ENCODE assay signal across 9 cellular contexts in the genomic region with DNA sequence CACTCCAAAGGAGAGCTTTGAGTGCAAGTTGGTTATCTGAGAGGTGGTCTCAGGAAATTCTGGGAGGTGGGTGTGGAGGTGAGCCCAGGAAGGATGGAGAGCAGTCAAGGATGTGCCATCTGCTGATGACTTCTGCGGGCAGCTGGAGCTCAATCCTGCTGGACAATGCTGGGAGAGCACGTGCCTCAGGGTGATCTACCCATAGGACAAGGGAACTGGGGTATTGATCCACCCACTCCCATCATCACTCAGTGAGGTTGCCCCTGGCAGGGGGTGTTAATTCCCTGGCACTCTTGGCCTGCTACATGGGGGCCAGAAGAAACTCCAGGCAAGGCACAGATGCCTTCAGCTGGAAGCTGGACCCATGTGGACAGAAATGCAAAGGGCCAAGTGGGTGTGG. TPM values are rescaled to one million over a fixed set of nuclear protein-coding genes. Genes with fewer than 3 reads are reported as not detected.
DNase-seq lines count a peak whose midpoint lies in the region; ATAC-seq and TF ChIP-seq lines count a peak whose summit lies in the region.
"Had no signal": no experiment of that assay in that cellular context is flagged by ENCODE, and none has a peak within 500 bp of the region (broad histone marks: within the 10 kb centered on the region; RNA-seq: fewer than 3 reads in every experiment).

No MANE protein-coding gene starts in this region.

- CTCF ChIA-PET in activated naive CD4-positive, alpha-beta T cell treated with anti-CD3 and anti-CD28 coated beads, Interleukin-2, amount 10 ng/mL, durations not matched to agents 7 days and 5 days (lab: Charles Lee), result interaction anchor here (0.9 to 2.6 kb wide), 7 partner anchors 8 to 553 kb away, joined by 3 to 13 read pairs (median 3); a partner anchor contains a TSS

- H3K27ac Mint-ChIP-seq in activated naive CD4-positive, alpha-beta T cell treated with anti-CD3 and anti-CD28 coated beads, Interleukin-2, amount 10 ng/mL, durations not matched to agents 7 days and 5 days, result peak overlapping the region; percentile 97
- no peak overlapping the region for H3K27ac Mint-ChIP-seq in activated naive CD4-positive, alpha-beta T cell treated with anti-CD3 and anti-CD28 coated beads, Interleukin-2, amount 50 U/mL, for 72 hours
- H3K27ac Mint-ChIP-seq in activated naive CD8-positive, alpha-beta T cell treated with anti-CD3 and anti-CD28 coated beads, Interleukin-2, amount 10 ng/mL, durations not matched to agents 7 days and 5 days, result peak overlapping the region; percentile 100

- 85 to 88% methylated on average over 2 of the region's 2 CpGs for WGBS in thyroid gland, 2 donors

- H3K36me3 ChIP-seq in muscle layer of duodenum (ENCODE audit: control insufficient read depth in 1 of 2, insufficient read depth in 2 of 2, low read length in 2 of 2), result no peaks in the 10 kb centered on the region
- no peaks in the 10 kb centered on the region for H3K36me3 ChIP-seq in thyroid gland

- no peak for ATAC-seq in activated naive CD4-positive, alpha-beta T cell treated with anti-CD3 and anti-CD28 coated beads, Interleukin-2, amount 50 U/mL, for 72 hours
- ATAC-seq in activated naive CD8-positive, alpha-beta T cell treated with anti-CD3 and anti-CD28 coated beads, Interleukin-2, amount 10 ng/mL, durations not matched to agents 7 days and 5 days (ENCODE audit: low read depth), result no peak
- ATAC-seq in HG02610 (IDR thresholded peaks at IDR 0.05; ENCODE audit: unreplicated experiment), result no peak

- peaks cover 81% of the 10 kb centered on the region for H3K4me1 Mint-ChIP-seq in activated naive CD4-positive, alpha-beta T cell treated with anti-CD3 and anti-CD28 coated beads, Interleukin-2, amount 10 ng/mL, durations not matched to agents 7 days and 5 days
- peaks cover 37% of the 10 kb centered on the region for H3K4me1 Mint-ChIP-seq in activated naive CD8-positive, alpha-beta T cell treated with anti-CD3 and anti-CD28 coated beads, Interleukin-2, amount 10 ng/mL, durations not matched to agents 7 days and 5 days

- peak overlapping the region; percentile 62 for H3K27ac ChIP-seq in muscle layer of duodenum (ENCODE audit: low read length)
- peak overlapping the region; percentile 21 to 56 (median 44) for H3K27ac ChIP-seq in thyroid gland

- TF ChIP-seq POLR2A in thyroid gland (IDR thresholded peaks at IDR 0.05), result no peak

- no peak overlapping the region for H3K4me3 Mint-ChIP-seq in activated naive CD4-positive, alpha-beta T cell treated with anti-CD3 and anti-CD28 coated beads, Interleukin-2, amount 10 ng/mL, durations not matched to agents 7 days and 5 days
- H3K4me3 Mint-ChIP-seq in activated naive CD8-positive, alpha-beta T cell treated with anti-CD3 and anti-CD28 coated beads, Interleukin-2, amount 10 ng/mL, durations not matched to agents 7 days and 5 days, result peak overlapping the region; percentile 42

- peaks cover 28% of the 10 kb centered on the region for H3K9me3 Mint-ChIP-seq in activated naive CD4-positive, alpha-beta T cell treated with anti-CD3 and anti-CD28 coated beads, Interleukin-2, amount 10 ng/mL, durations not matched to agents 7 days and 5 days
- peaks cover 11 to 30% of the 10 kb centered on the region in 2 donors for H3K9me3 Mint-ChIP-seq in activated naive CD4-positive, alpha-beta T cell treated with anti-CD3 and anti-CD28 coated beads, Interleukin-2, amount 50 U/mL, for 72 hours
- H3K9me3 Mint-ChIP-seq in activated naive CD8-positive, alpha-beta T cell treated with anti-CD3 and anti-CD28 coated beads, Interleukin-2, amount 10 ng/mL, durations not matched to agents 7 days and 5 days, result peaks cover 19% of the 10 kb centered on the region

- H3K4me1 ChIP-seq in muscle layer of duodenum (ENCODE audit: control insufficient read depth in 1 of 2, insufficient read depth in 2 of 2, low read length in 2 of 2) (peaks cover 5 to 9% of the 10 kb centered on the region in 2 donors), thyroid gland (no peaks in the 10 kb centered on the region)

- no peak for TF ChIP-seq CTCF in thyroid gland (IDR thresholded peaks at IDR 0.05)

- peaks cover 52% of the 10 kb centered on the region for H3K27me3 Mint-ChIP-seq in activated naive CD4-positive, alpha-beta T cell treated with anti-CD3 and anti-CD28 coated beads, Interleukin-2, amount 10 ng/mL, durations not matched to agents 7 days and 5 days
- peaks cover 13% of the 10 kb centered on the region for H3K27me3 Mint-ChIP-seq in activated naive CD8-positive, alpha-beta T cell treated with anti-CD3 and anti-CD28 coated beads, Interleukin-2, amount 10 ng/mL, durations not matched to agents 7 days and 5 days

- no peak for DNase-seq in activated naive CD4-positive, alpha-beta T cell treated with anti-CD3 and anti-CD28 coated beads, Interleukin-2, amount 10 ng/mL, durations not matched to agents 7 days and 5 days
- DNase-seq in activated naive CD4-positive, alpha-beta T cell treated with anti-CD3 and anti-CD28 coated beads, Interleukin-2, amount 50 U/mL, for 72 hours (ENCODE audit: low spot score in 2 of 2), result no peak
- no peak for DNase-seq in activated naive CD8-positive, alpha-beta T cell treated with anti-CD3 and anti-CD28 coated beads, Interleukin-2, amount 10 ng/mL, durations not matched to agents 7 days and 5 days
- no peak for DNase-seq in thyroid gland
- DNase-seq in NOMO-1 treated with DMSO at 0.1 percent for 48 hours (lab: John Stamatoyannopoulos, UW; ENCODE audit: unreplicated experiment), result no peak
- no peak for DNase-seq in kidney glomerular epithelial cell (lab: John Stamatoyannopoulos, UW)
- DNase-seq: NCI-H1694 had no signal

- H3K36me3 Mint-ChIP-seq in activated naive CD4-positive, alpha-beta T cell treated with anti-CD3 and anti-CD28 coated beads, Interleukin-2, amount 10 ng/mL, durations not matched to agents 7 days and 5 days, result peaks cover 39% of the 10 kb centered on the region
- peaks cover 32 to 45% of the 10 kb centered on the region in 2 donors for H3K36me3 Mint-ChIP-seq in activated naive CD4-positive, alpha-beta T cell treated with anti-CD3 and anti-CD28 coated beads, Interleukin-2, amount 50 U/mL, for 72 hours
- H3K36me3 Mint-ChIP-seq in activated naive CD8-positive, alpha-beta T cell treated with anti-CD3 and anti-CD28 coated beads, Interleukin-2, amount 10 ng/mL, durations not matched to agents 7 days and 5 days, result peaks cover 30% of the 10 kb centered on the region

- H3K9me3 ChIP-seq in muscle layer of duodenum (ENCODE audit: control insufficient read depth in 1 of 2, low read length in 2 of 2) (peaks cover 0 to 8% of the 10 kb centered on the region in 2 donors), thyroid gland (no peaks in the 10 kb centered on the region)

- intact Hi-C loops in thyroid gland (cut with DNase I), result no loop called here

- POLR2A ChIA-PET in activated naive CD8-positive, alpha-beta T cell treated with anti-CD3 and anti-CD28 coated beads, Interleukin-2, amount 10 ng/mL, durations not matched to agents 7 days and 5 days (lab: Charles Lee), result interaction anchor here (0.7 to 3.9 kb wide), 3 partner anchors 8 to 339 kb away, joined by 4 to 103 read pairs (median 5); a partner anchor contains a TSS

- no peak overlapping the region for H3K4me3 ChIP-seq in muscle layer of duodenum (ENCODE audit: low read depth in 1 of 2, low read length in 2 of 2)
- H3K4me3 ChIP-seq in thyroid gland (replicated peaks in 1 of 3), result no peak overlapping the region

- H3K27me3 ChIP-seq in muscle layer of duodenum (ENCODE audit: low read depth, low read length), result no peaks in the 10 kb centered on the region
- no peaks in the 10 kb centered on the region for H3K27me3 ChIP-seq in thyroid gland

RNA-seq across cellular contexts. Expression of a gene that starts 7.1 kb away (rescaled TPM):
- 1 to 10 TPM in 1 of 2 donors, under 1 TPM in 1; 0.16 to 1.1 TPM for total RNA-seq in activated naive CD4-positive, alpha-beta T cell treated with anti-CD3 and anti-CD28 coated beads, Interleukin-2, amount 50 U/mL, for 72 hours
- 10 to 100 TPM; 27.5 to 28.5 TPM for total RNA-seq in activated naive CD8-positive, alpha-beta T cell treated with anti-CD3 and anti-CD28 coated beads, Interleukin-2, amount 10 ng/mL, durations not matched to agents 7 days and 5 days
- total RNA-seq in thyroid gland, result 1 to 10 TPM in 1 of 4 donors, under 1 TPM in 2, not detected in 1; 0.33 to 1.5 (median 0.34) TPM

Comparison
In these comparisons a context has a peak if more than half of its experiments do, and no peak if none do; other contexts are left out.
1. H3K27ac Mint-ChIP-seq: peak in activated naive CD4-positive, alpha-beta T cell treated with anti-CD3 and anti-CD28 coated beads, Interleukin-2, amount 10 ng/mL, durations not matched to agents 7 days and 5 days (single experiment) and activated naive CD8-positive, alpha-beta T cell treated with anti-CD3 and anti-CD28 coated beads, Interleukin-2, amount 10 ng/mL, durations not matched to agents 7 days and 5 days (single experiment); none in activated naive CD4-positive, alpha-beta T cell treated with anti-CD3 and anti-CD28 coated beads, Interleukin-2, amount 50 U/mL, for 72 hours (0 of 2).
2. RNA of a gene that starts 7.1 kb away (total RNA-seq): 27.5 to 28.5 TPM in activated naive CD8-positive, alpha-beta T cell treated with anti-CD3 and anti-CD28 coated beads, Interleukin-2, amount 10 ng/mL, durations not matched to agents 7 days and 5 days; 0.16 to 1.1 TPM in activated naive CD4-positive, alpha-beta T cell treated with anti-CD3 and anti-CD28 coated beads, Interleukin-2, amount 50 U/mL, for 72 hours and 0.33 to 1.5 TPM in thyroid gland; every median in the first group is over 10 times any median in the second.